ENCODE assay signal across 28 cellular contexts in genomic region chr2:161269111-161269510, GRCh38.
"Had no signal": no experiment of that assay in that cellular context is flagged by ENCODE, and none has a peak within 500 bp of the region (broad histone marks: within the 10 kb centered on the region; RNA-seq: fewer than 3 reads in every experiment).

No MANE protein-coding gene starts in this region.

- H3K79me2 ChIP-seq: parathyroid adenoma had no signal

- H3K9ac ChIP-seq: neural progenitor cell, parathyroid adenoma had no signal

- H3K36me3 ChIP-seq: neural progenitor cell, ovary, right lobe of liver, sigmoid colon, spleen, suprapubic skin, thoracic aorta, thyroid gland, tibial nerve, upper lobe of left lung, vagina had no signal

- H3K4me1 ChIP-seq: neural progenitor cell, parathyroid adenoma, right lobe of liver, sigmoid colon, spleen, suprapubic skin, tibial nerve, upper lobe of left lung, vagina had no signal

- H3K9me3 ChIP-seq: ovary, right lobe of liver, sigmoid colon, spleen, suprapubic skin, thoracic aorta, thyroid gland, vagina had no signal

- DNase-seq: naive thymus-derived CD4-positive, alpha-beta T cell; natural killer cell; occipital lobe; ovary; posterior cingulate gyrus; right cardiac atrium; right lobe of liver; sigmoid colon; spleen; stimulated activated CD4-positive, alpha-beta T cell treated with anti-CD3 and anti-CD28 coated beads, Interleukin-12 subunit alpha, Interleukin-12 subunit beta, amount 100 ng/mL, for 4 hours; stimulated activated CD4-positive, alpha-beta T cell treated with anti-CD3 and anti-CD28 coated beads, Interleukin-1b, Interleukin-23, amount 100 ng/mL, for 48 hours; stimulated activated CD4-positive, alpha-beta T cell treated with anti-CD3 and anti-CD28 coated beads, Interleukin-4, amount 100 ng/mL, for 1 hour; stimulated activated CD4-positive, alpha-beta T cell treated with anti-CD3 and anti-CD28 coated beads, Interleukin-4, amount 100 ng/mL, for 4 hours; stimulated activated CD8-positive, alpha-beta memory T cell treated with anti-CD3 and anti-CD28 coated beads, Interleukin-4, amount 100 ng/mL, for 48 hours; stimulated activated naive CD4-positive, alpha-beta T cell; stimulated activated naive CD8-positive, alpha-beta T cell treated with anti-CD3 and anti-CD28 coated beads, Interleukin-15, amount 100 ng/mL, for 72 hours; stimulated activated naive CD8-positive, alpha-beta T cell treated with anti-CD3 and anti-CD28 coated beads, Interleukin-15, Interleukin-2, amounts not matched to agents 100 U/mL and 50 U/mL, for 24 hours; substantia nigra; thyroid gland; upper lobe of left lung had no signal

- H3K27me3 ChIP-seq: neural progenitor cell, ovary, right lobe of liver, sigmoid colon, spleen, suprapubic skin, thyroid gland, tibial nerve, upper lobe of left lung, vagina had no signal

- H3K27ac ChIP-seq: neural progenitor cell, ovary, parathyroid adenoma, right lobe of liver, sigmoid colon, skin epidermis, spleen, suprapubic skin, thoracic aorta, thyroid gland, tibial nerve, upper lobe of left lung, vagina had no signal

- H3K4me2 ChIP-seq: neural progenitor cell, smooth muscle cell had no signal

- H2AFZ ChIP-seq: neural progenitor cell, parathyroid adenoma had no signal

- H3K4me3 ChIP-seq: neural progenitor cell, ovary, right lobe of liver, sigmoid colon, skin epidermis, smooth muscle cell, spleen, suprapubic skin, thoracic aorta, thyroid gland, tibial nerve, upper lobe of left lung, vagina had no signal
